8 cellular contexts compared by ENCODE assay signal in genomic region chr7:151088019-151088855, GRCh38. TPM values are rescaled to one million over a fixed set of nuclear protein-coding genes. Genes with fewer than 3 reads are reported as not detected.
DNase-seq lines count a peak whose midpoint lies in the region; ATAC-seq and TF ChIP-seq lines count a peak whose summit lies in the region.

No MANE protein-coding gene starts in this region.

- DNase-seq in cardiac muscle cell (ENCODE audit: low read depth in 1 of 2, low spot score in 1 of 2), result no peak
- no peak for DNase-seq in Right ventricle myocardium superior
- DNase-seq in kidney tubule cell (ENCODE audit: low spot score), result peak; percentile 31
- no peak for DNase-seq in thyroid gland
- no peak for DNase-seq in central memory CD4-positive, alpha-beta T cell

- WGBS in adipose tissue, 3 donors, result 22 to 32% (median 31%) methylated on average over 16 of the region's 16 CpGs
- WGBS in thyroid gland, 2 donors, result 69 to 76% methylated on average over 14 to 16 of the region's 16 CpGs

- no peak for ATAC-seq in Right ventricle myocardium superior (ENCODE audit: poor library complexity)
- no peak for ATAC-seq in GM18520 (IDR thresholded peaks at IDR 0.05; ENCODE audit: unreplicated experiment)
- ATAC-seq in HG02981 (IDR thresholded peaks at IDR 0.05; ENCODE audit: unreplicated experiment), result no peak

- H3K4me3 ChIP-seq in cardiac muscle cell (peak overlapping the region; percentile 57), thyroid gland (replicated peaks in 1 of 3) (peak overlapping the region in 2 of 3 donors; percentile 14 to 80)

- no peak overlapping the region for H3K27ac ChIP-seq in cardiac muscle cell
- H3K27ac ChIP-seq in adipose tissue (ENCODE audit: low read depth, low read length), result peak overlapping the region; percentile 48
- H3K27ac ChIP-seq in thyroid gland, result peak overlapping the region; percentile 49 to 78 (median 69)

- no peaks in the 10 kb centered on the region for H3K27me3 ChIP-seq in cardiac muscle cell
- H3K27me3 ChIP-seq in thyroid gland, result no peaks in the 10 kb centered on the region

- no peak for TF ChIP-seq POLR2A in thyroid gland (IDR thresholded peaks at IDR 0.05)

- intact Hi-C loops in Right ventricle myocardium superior (cut with DNase I), result no loop called here
- intact Hi-C loops in thyroid gland (cut with DNase I), result no loop called here

- TF ChIP-seq CTCF in cardiac muscle cell (IDR thresholded peaks at IDR 0.05; ENCODE audit: low read depth, low read length) (no peak), thyroid gland (IDR thresholded peaks at IDR 0.05) (no peak)

- H3K4me1 ChIP-seq in cardiac muscle cell (ENCODE audit: low read depth) (peaks cover 24% of the 10 kb centered on the region), thyroid gland (peaks cover 12 to 52% of the 10 kb centered on the region in 2 donors)

- no peaks in the 10 kb centered on the region for H3K9me3 ChIP-seq in cardiac muscle cell (ENCODE audit: low read depth)
- no peaks in the 10 kb centered on the region for H3K9me3 ChIP-seq in thyroid gland

- H3K36me3 ChIP-seq in cardiac muscle cell, result no peaks in the 10 kb centered on the region
- no peaks in the 10 kb centered on the region for H3K36me3 ChIP-seq in thyroid gland

RNA-seq across cellular contexts. Expression of gene AGAP3, which starts 2.0 kb away (rescaled TPM):
- 66.4 and 115 TPM in 2 replicates for total RNA-seq in cardiac muscle cell
- 106 and 124 TPM in 2 replicates for polyA plus RNA-seq in cardiac muscle cell
- total RNA-seq in Right ventricle myocardium superior, result 62.7 TPM
- polyA plus RNA-seq in adipose tissue, result 10 to 100 TPM; 35.9 to 67.0 (median 51.9) TPM
- 10 to 100 TPM; 49.0 to 75.2 (median 66.2) TPM for total RNA-seq in thyroid gland

RNA-seq across cellular contexts. Expression of gene TMUB1, which starts 4.9 kb away (rescaled TPM):
- total RNA-seq in cardiac muscle cell, result 83.4 and 93.9 TPM in 2 replicates
- polyA plus RNA-seq in cardiac muscle cell, result 63.0 and 74.9 TPM in 2 replicates
- 33.9 TPM for total RNA-seq in Right ventricle myocardium superior
- polyA plus RNA-seq in adipose tissue, result 10 to 100 TPM; 33.3 to 56.8 (median 44.0) TPM
- total RNA-seq in thyroid gland, result 10 to 100 TPM; 33.7 to 78.7 (median 44.2) TPM

RNA-seq across cellular contexts. Expression of gene FASTK, which starts 7.6 kb away (rescaled TPM):
- total RNA-seq in cardiac muscle cell (165 and 175 TPM in 2 replicates), Right ventricle myocardium superior (81.1 TPM), thyroid gland (100 to 1,000 TPM in 1 of 4 donors, 10 to 100 TPM in 3; 71.8 to 114 (median 78.8) TPM)
- polyA plus RNA-seq in cardiac muscle cell (145 and 227 TPM in 2 replicates), adipose tissue (100 to 1,000 TPM in 1 of 3 donors, 10 to 100 TPM in 2; 53.0 to 104 (median 91.8) TPM)

RNA-seq across cellular contexts. Expression of gene SLC4A2, which starts 28.8 kb away (rescaled TPM):
- total RNA-seq in cardiac muscle cell (269 and 288 TPM in 2 replicates), Right ventricle myocardium superior (49.7 TPM), thyroid gland (100 to 1,000 TPM in 1 of 4 donors, 10 to 100 TPM in 3; 48.5 to 109 (median 69.0) TPM)
- polyA plus RNA-seq in cardiac muscle cell (118 and 144 TPM in 2 replicates), adipose tissue (10 to 100 TPM; 63.7 to 73.3 (median 64.8) TPM)

RNA-seq across cellular contexts. Expression of gene CDK5, which starts 30.5 kb away (rescaled TPM):
- total RNA-seq in cardiac muscle cell (17.8 and 35.6 TPM in 2 replicates), Right ventricle myocardium superior (6.3 TPM), thyroid gland (10 to 100 TPM in 2 of 4 donors, 1 to 10 TPM in 2; 5.3 to 17.4 (median 9.6) TPM)
- polyA plus RNA-seq in cardiac muscle cell (24.4 and 56.8 TPM in 2 replicates), adipose tissue (1 to 10 TPM; 5.9 to 9.1 (median 7.8) TPM)
